ENCODE assay signal across 8 cellular contexts in genomic region chr7:123823898-123824753, GRCh38. TPM values are rescaled to one million over a fixed set of nuclear protein-coding genes. Genes with fewer than 3 reads are reported as not detected.
DNase-seq lines count a peak whose midpoint lies in the region; ATAC-seq and TF ChIP-seq lines count a peak whose summit lies in the region.

No MANE protein-coding gene starts in this region.

- H3K27ac Mint-ChIP-seq in activated T-helper 1 cell treated with anti-CD3 and anti-CD28 coated beads, Interleukin-12 subunit alpha, Interleukin-12 subunit beta, Interleukin-2, Interleukin-4 antibody, amounts not matched to agents 30 ng/mL and 10 ng/mL and 1 ng/mL, durations not matched to agents 14 hours and 24 hours and 36 hours = peak overlapping the region; percentile 77

- H3K4me3 Mint-ChIP-seq in activated T-helper 1 cell treated with anti-CD3 and anti-CD28 coated beads, Interleukin-12 subunit alpha, Interleukin-12 subunit beta, Interleukin-2, Interleukin-4 antibody, amounts not matched to agents 30 ng/mL and 10 ng/mL and 1 ng/mL, durations not matched to agents 14 hours and 24 hours and 36 hours = peak overlapping the region; percentile 38

- no peaks in the 10 kb centered on the region for H3K9me3 Mint-ChIP-seq in activated T-helper 1 cell treated with anti-CD3 and anti-CD28 coated beads, Interleukin-12 subunit alpha, Interleukin-12 subunit beta, Interleukin-2, Interleukin-4 antibody, amounts not matched to agents 30 ng/mL and 10 ng/mL and 1 ng/mL, durations not matched to agents 14 hours and 24 hours and 36 hours

- in situ Hi-C loops in G401 (cut with HindIII; ENCODE audit: low sequenced_read_pairs) = no loop called here

- TF ChIP-seq CTCF in 22Rv1 (IDR thresholded peaks at IDR 0.05) = no peak

- ATAC-seq in GM19395 (IDR thresholded peaks at IDR 0.05; ENCODE audit: unreplicated experiment) (peak; percentile 95), HG03103 (IDR thresholded peaks at IDR 0.05; ENCODE audit: low read depth, unreplicated experiment) (peak; percentile 88)

- H3K36me3 Mint-ChIP-seq in activated T-helper 1 cell treated with anti-CD3 and anti-CD28 coated beads, Interleukin-12 subunit alpha, Interleukin-12 subunit beta, Interleukin-2, Interleukin-4 antibody, amounts not matched to agents 30 ng/mL and 10 ng/mL and 1 ng/mL, durations not matched to agents 14 hours and 24 hours and 36 hours (ENCODE audit: low read depth) = peaks cover 3% of the 10 kb centered on the region

- intact Hi-C loops in activated T-helper 1 cell treated with anti-CD3 and anti-CD28 coated beads, Interleukin-12 subunit alpha, Interleukin-12 subunit beta, Interleukin-2, Interleukin-4 antibody, amounts not matched to agents 30 ng/mL and 10 ng/mL and 1 ng/mL, durations not matched to agents 14 hours and 24 hours and 36 hours (cut with micrococcal nuclease) = loop anchor here (1.0 to 2.0 kb wide), 5 partner anchors 27 to 267 kb away; partner anchors contain the start of genes NDUFA5 and WASL

- peaks cover 25% of the 10 kb centered on the region for H3K4me1 Mint-ChIP-seq in activated T-helper 1 cell treated with anti-CD3 and anti-CD28 coated beads, Interleukin-12 subunit alpha, Interleukin-12 subunit beta, Interleukin-2, Interleukin-4 antibody, amounts not matched to agents 30 ng/mL and 10 ng/mL and 1 ng/mL, durations not matched to agents 14 hours and 24 hours and 36 hours (ENCODE audit: low read depth)

- H3K27me3 Mint-ChIP-seq in activated T-helper 1 cell treated with anti-CD3 and anti-CD28 coated beads, Interleukin-12 subunit alpha, Interleukin-12 subunit beta, Interleukin-2, Interleukin-4 antibody, amounts not matched to agents 30 ng/mL and 10 ng/mL and 1 ng/mL, durations not matched to agents 14 hours and 24 hours and 36 hours (ENCODE audit: insufficient read depth) = peaks cover 7% of the 10 kb centered on the region

- peak overlapping the region; percentile 48 for H3K27ac ChIP-seq in 22Rv1

- DNase-seq in activated T-helper 1 cell treated with anti-CD3 and anti-CD28 coated beads, Interleukin-12 subunit alpha, Interleukin-12 subunit beta, Interleukin-2, Interleukin-4 antibody, amounts not matched to agents 30 ng/mL and 10 ng/mL and 1 ng/mL, durations not matched to agents 14 hours and 24 hours and 36 hours (ENCODE audit: low spot score) = peak; percentile 44
- DNase-seq in hypothalamus (lab: John Stamatoyannopoulos, UW) (no peak), G401 (ENCODE audit: low spot score) (no peak), putamen (ENCODE audit: low spot score) (no peak), NCI-H1048 (lab: John Stamatoyannopoulos, UW) (no peak)

RNA-seq across cellular contexts. Expression of gene HYAL4, which starts 20.8 kb away (rescaled TPM):
- total RNA-seq in activated T-helper 1 cell treated with anti-CD3 and anti-CD28 coated beads, Interleukin-12 subunit alpha, Interleukin-12 subunit beta, Interleukin-2, Interleukin-4 antibody, amounts not matched to agents 30 ng/mL and 10 ng/mL and 1 ng/mL, durations not matched to agents 14 hours and 24 hours and 36 hours = not detected in 2 replicates
- not detected in 2 replicates for total RNA-seq in G401 (2014; rRNA removed; shearing (Covaris generic))
